ENCODE assay signal across 28 cellular contexts in genomic region chr7:46000513-46000912, GRCh38.
"Had no signal": no experiment of that assay in that cellular context is flagged by ENCODE, and none has a peak within 500 bp of the region (broad histone marks: within the 10 kb centered on the region; RNA-seq: fewer than 3 reads in every experiment).

No MANE protein-coding gene starts in this region.

- H3K27ac ChIP-seq: colonic mucosa, coronary artery, dorsolateral prefrontal cortex, epithelial cell of prostate, esophagus muscularis mucosa, esophagus squamous epithelium, foreskin keratinocyte, gastrocnemius medialis, gastroesophageal sphincter, heart left ventricle, heart right ventricle had no signal

- H3K27me3 Mint-ChIP-seq: dendritic cell treated with granulocyte-macrophage colony-stimulating factor and Interleukin-4, amounts not matched to agents 40 ng/mL and 50 ng/mL, for 4 days; effector memory CD8-positive, alpha-beta T cell had no signal

- H3K27me3 ChIP-seq: colonic mucosa, esophagus muscularis mucosa, esophagus squamous epithelium, foreskin keratinocyte, gastrocnemius medialis, gastroesophageal sphincter, heart left ventricle, heart right ventricle had no signal

- H3K4me3 ChIP-seq: colonic mucosa, coronary artery, dorsolateral prefrontal cortex, esophagus muscularis mucosa, esophagus squamous epithelium, gastrocnemius medialis, gastroesophageal sphincter, heart left ventricle, heart right ventricle had no signal

- H3K9me3 ChIP-seq: colonic mucosa, gastrocnemius medialis had no signal

- H3K4me1 ChIP-seq: colonic mucosa, esophagus muscularis mucosa, esophagus squamous epithelium, gastrocnemius medialis, gastroesophageal sphincter, heart left ventricle, heart right ventricle had no signal

- FAIRE-seq: colon, endothelial cell of umbilical vein, frontal cortex had no signal

- H3K4me1 Mint-ChIP-seq: endodermal cell had no signal

- ATAC-seq: effector memory CD8-positive, alpha-beta T cell; esophagus mucosa; foreskin keratinocyte; gastrocnemius medialis; gastroesophageal sphincter; heart left ventricle; heart right ventricle had no signal

- H3K36me3 ChIP-seq: colonic mucosa, esophagus muscularis mucosa, esophagus squamous epithelium, gastrocnemius medialis, gastroesophageal sphincter, heart left ventricle, heart right ventricle had no signal

- H3K4me3 Mint-ChIP-seq: dendritic cell treated with granulocyte-macrophage colony-stimulating factor and Interleukin-4, amounts not matched to agents 40 ng/mL and 50 ng/mL, for 4 days; effector memory CD8-positive, alpha-beta T cell; endodermal cell had no signal

- H3K27ac Mint-ChIP-seq: dendritic cell treated with granulocyte-macrophage colony-stimulating factor and Interleukin-4, amounts not matched to agents 40 ng/mL and 50 ng/mL, for 4 days; effector memory CD8-positive, alpha-beta T cell; endodermal cell had no signal

- DNase-seq: colonic mucosa; cortex of kidney; dermis blood vessel endothelial cell; dorsolateral prefrontal cortex; effector CD4-positive, alpha-beta T cell; effector CD8-positive, alpha-beta T cell; effector memory CD4-positive, alpha-beta T cell; effector memory CD8-positive, alpha-beta T cell; endodermal cell; erythroblast; esophagus squamous epithelium; foreskin fibroblast; foreskin keratinocyte; foreskin melanocyte; gastrocnemius medialis; glutamatergic neuron; head of caudate nucleus; heart left ventricle; heart right ventricle had no signal
